In genomic region chr9:119963798-119964372, GRCh38 we compare ENCODE assay signal across 10 cellular contexts.
DNase-seq lines count a peak whose midpoint lies in the region; ATAC-seq, FAIRE-seq and TF ChIP-seq lines count a peak whose summit lies in the region.
"Had no signal": no experiment of that assay in that cellular context is flagged by ENCODE, and none has a peak within 500 bp of the region (broad histone marks: within the 10 kb centered on the region; RNA-seq: fewer than 3 reads in every experiment).

No MANE protein-coding gene starts in this region.

- peaks cover 41% of the 10 kb centered on the region for H3K4me1 Mint-ChIP-seq in GM23338

- peaks cover 9% of the 10 kb centered on the region; the same call in 2 of the 3 replicates for H3K9me3 Mint-ChIP-seq in GM23338

- H3K27me3 Mint-ChIP-seq in GM23338 (ENCODE audit: insufficient read depth, low read depth, poor library complexity), result peaks cover 7% of the 10 kb centered on the region

- H3K4me3 Mint-ChIP-seq in GM23338, result no peak overlapping the region

- H3K4me3 ChIP-seq in GM23338 (no peak overlapping the region), Panc1 (ENCODE audit: low read depth in 2 of 2, low read length in 2 of 2) (no peak overlapping the region), fibroblast of lung (replicated peaks in 1 of 4; ENCODE audit: control extremely low read depth in 1 of 4, insufficient read depth in 1 of 4, low read depth in 3 of 4, low read length in 4 of 4) (peak overlapping the region in 1 of 4 experiments; percentile 12)

- H4K20me1 ChIP-seq in GM23338 (replicated peaks; ENCODE audit: insufficient read depth) (no peaks in the 10 kb centered on the region), fibroblast of lung (ENCODE audit: control insufficient read depth, extremely low read depth, insufficient read depth, low read length) (no peaks in the 10 kb centered on the region)

- H3K79me2 ChIP-seq in GM23338 (replicated peaks; ENCODE audit: insufficient read depth) (no peaks in the 10 kb centered on the region), fibroblast of lung (ENCODE audit: control insufficient read depth, insufficient read depth, low read length) (no peaks in the 10 kb centered on the region)

- DNase-seq in GM23338 (ENCODE audit: low spot score) (peak; percentile 95), Panc1 (ENCODE audit: low read depth, low spot score) (no peak), fibroblast of lung (ENCODE audit: low read depth in 2 of 2) (peak; percentile 65 to 98), renal cortical epithelial cell (ENCODE audit: low read depth) (peak; percentile 98), GM12891 (ENCODE audit: insufficient read length, low spot score) (no peak), GM10266 (ENCODE audit: extremely low spot score) (no peak), left lobe of liver (ENCODE audit: low spot score) (no peak)
- DNase-seq: activated CD8-positive, alpha-beta memory T cell treated with anti-CD3 and anti-CD28 coated beads, Interleukin-2, amount 50 U/mL, for 48 hours; left colon had no signal

- no peaks in the 10 kb centered on the region for H3K36me3 ChIP-seq in GM23338 (ENCODE audit: insufficient read depth)
- H3K36me3 ChIP-seq in Panc1 (ENCODE audit: control insufficient read depth, insufficient read depth, low read length), result no peaks in the 10 kb centered on the region
- H3K36me3 ChIP-seq in fibroblast of lung (ENCODE audit: control insufficient read depth, insufficient read depth, low read length), result no peaks in the 10 kb centered on the region

- H3K27ac ChIP-seq in GM23338 (ENCODE audit: low read depth), result peak overlapping the region; percentile 74
- peak overlapping the region; percentile 70; the same call in 1 of the 2 replicates for H3K27ac ChIP-seq in Panc1 (ENCODE audit: low read length)
- peak overlapping the region; percentile 46 for H3K27ac ChIP-seq in fibroblast of lung (ENCODE audit: insufficient read depth, low read length)

- H3K27me3 ChIP-seq in GM23338 (ENCODE audit: insufficient read depth) (no peaks in the 10 kb centered on the region), Panc1 (ENCODE audit: control insufficient read depth, insufficient read depth, low read length) (no peaks in the 10 kb centered on the region), fibroblast of lung (ENCODE audit: control insufficient read depth, insufficient read depth, low read length) (no peaks in the 10 kb centered on the region)

- H3K9ac ChIP-seq in fibroblast of lung (ENCODE audit: insufficient read depth, low read length), result peak overlapping the region; percentile 1

- H3K4me2 ChIP-seq in GM23338 (peak overlapping the region; percentile 8; the same call in 1 of the 2 replicates), fibroblast of lung (ENCODE audit: extremely low read depth, insufficient read depth, low read length) (no peak overlapping the region)

- POLR2A ChIA-PET in Panc1 (lab: Charles Lee), result no interaction called here

- no peak for TF ChIP-seq POLR2A in GM12891 (IDR thresholded peaks at IDR 0.05; ENCODE audit: low read depth, low read length)

- intact Hi-C loops in Panc1 (cut with micrococcal nuclease; ENCODE audit: unreplicated experiment), result loop anchor here (10.0 kb wide), 1 partner anchor 381 kb away; no protein-coding TSS in a partner anchor

- FAIRE-seq in GM12891 (lab: Jason Lieb, UNC), result no peak

- BruUV-seq in Panc1 (replicated peaks; lab: Mats Ljungman, UMichigan), result no TSS peak

- peaks cover 7% of the 10 kb centered on the region; the same call in 1 of the 3 replicates for H3K36me3 Mint-ChIP-seq in GM23338 (ENCODE audit: low read depth)

- CTCF ChIA-PET in Panc1 (lab: Charles Lee), result interaction anchor here (0.7 kb wide), 1 partner anchor 116 kb away, joined by 4 read pairs; no protein-coding TSS in a partner anchor

- H3F3A ChIP-seq in GM23338 (replicated peaks; ENCODE audit: low read depth), result 0 out of 2 replicates have a peak, but pooled peaks cover 8% of the 10 kb centered on the region

- TF ChIP-seq CTCF in GM23338 (conservative IDR thresholded peaks at IDR 0.05; ENCODE audit: low read depth in 2 of 2) (0 out of 4 replicates have a peak, but pooled peaks of 1 of the 2 experiments have one; percentile 8), Panc1 (IDR thresholded peaks at IDR 0.05) (no peak), fibroblast of lung (conservative IDR thresholded peaks at IDR 0.05 in 1 of 2, IDR thresholded peaks at IDR 0.05 in 1 of 2; ENCODE audit: low read depth in 1 of 2, low read length in 2 of 2) (no peak), GM10266 (IDR thresholded peaks at IDR 0.05; ENCODE audit: control insufficient read depth, insufficient read depth, low read depth, missing control alignments) (no peak)

- H3K27ac Mint-ChIP-seq in GM23338, result peak overlapping the region; percentile 88

- H2AFZ ChIP-seq in GM23338 (no peak overlapping the region), fibroblast of lung (ENCODE audit: low read length) (peak overlapping the region; percentile 42)

- ATAC-seq in GM23338 (peak; percentile 93), Panc1 (peak; percentile 92), HG03139 (IDR thresholded peaks at IDR 0.05; ENCODE audit: unreplicated experiment) (no peak), left lobe of liver (no peak)
- ATAC-seq: left colon had no signal

- H3K4me1 ChIP-seq in GM23338 (ENCODE audit: insufficient read depth) (peaks cover 23% of the 10 kb centered on the region), Panc1 (ENCODE audit: control insufficient read depth, insufficient read depth, low read length) (peaks cover 8% of the 10 kb centered on the region), fibroblast of lung (ENCODE audit: control insufficient read depth, extremely low read depth, insufficient read depth, low read length) (peaks cover 7% of the 10 kb centered on the region)

- H3K9me2 ChIP-seq in GM23338 (ENCODE audit: insufficient read depth), result no peaks in the 10 kb centered on the region

- H3K9me3 ChIP-seq in Panc1 (ENCODE audit: control insufficient read depth, insufficient read depth, low read depth, low read length) (no peaks in the 10 kb centered on the region), fibroblast of lung (ENCODE audit: control insufficient read depth, insufficient read depth, low read depth, low read length) (no peaks in the 10 kb centered on the region)

- in situ Hi-C loops in Panc1 (cut with HindIII; ENCODE audit: low pct_unique_long_range_greater_than_20kb, low sequenced_read_pairs), result no loop called here

TF ChIP-seq in GM23338, 12 proteins besides CTCF, POLR2A, EP300 and RAD21 (continues in another document):
- TF ChIP-seq EZH2phosphoT487 (IDR thresholded peaks at IDR 0.05; ENCODE audit: unreplicated experiment) (no peak), ZNF114 (CRISPR knock-in tag; IDR thresholded peaks at IDR 0.05) (peak; percentile 47), REST (IDR thresholded peaks at IDR 0.05; ENCODE audit: unreplicated experiment) (no peak), POLR2AphosphoS5 (IDR thresholded peaks at IDR 0.05; ENCODE audit: low read depth) (peak; percentile 46; the same call in 1 of the 2 replicates)

TF ChIP-seq in GM12891, 5 proteins besides CTCF, POLR2A, EP300 and RAD21:
- TF ChIP-seq POU2F2 (IDR thresholded peaks at IDR 0.05; ENCODE audit: low read depth, low read length) (no peak), PAX5 (IDR thresholded peaks at IDR 0.05; ENCODE audit: insufficient read depth, low read length, severe bottlenecking) (no peak), TAF1 (IDR thresholded peaks at IDR 0.05; ENCODE audit: low read depth, low read length) (no peak), SPI1 (IDR thresholded peaks at IDR 0.05; ENCODE audit: low read depth, low read length) (no peak), POLR2AphosphoS5 (IDR thresholded peaks at IDR 0.05; ENCODE audit: low read depth, low read length) (no peak)

Comparison
In these comparisons a context has a peak if more than half of its experiments do, and no peak if none do; other contexts are left out.
1. ATAC-seq: peak in GM23338 (single experiment) and Panc1 (single experiment); none in HG03139 (single experiment) and left lobe of liver (single experiment).
2. DNase-seq: peak in GM23338 (single experiment), fibroblast of lung (2 of 2) and renal cortical epithelial cell (single experiment); none in Panc1 (single experiment), GM12891 (single experiment), GM10266 (single experiment) and left lobe of liver (single experiment).
3. Peak in every context shown above with its lines, with median percentiles within 50 percentile points of each other: H3K27ac ChIP-seq.